In genomic region chr10:75461672-75462649, GRCh38 we compare ENCODE assay signal across 15 cellular contexts. TPM values are rescaled to one million over a fixed set of nuclear protein-coding genes. Genes with fewer than 3 reads are reported as not detected.
DNase-seq lines count a peak whose midpoint lies in the region; ATAC-seq, FAIRE-seq and TF ChIP-seq lines count a peak whose summit lies in the region.
"Had no signal": no experiment of that assay in that cellular context is flagged by ENCODE, and none has a peak within 500 bp of the region (broad histone marks: within the 10 kb centered on the region; RNA-seq: fewer than 3 reads in every experiment).

No MANE protein-coding gene starts in this region.

- H3F3A ChIP-seq in neural progenitor cell (ENCODE audit: low read depth), result no peaks in the 10 kb centered on the region

- H2BK120ac ChIP-seq in H9 (ENCODE audit: low read depth, low read length, poor library complexity, severe bottlenecking), result no peak overlapping the region

- no peak for ATAC-seq in GM18861 (IDR thresholded peaks at IDR 0.05; ENCODE audit: unreplicated experiment)
- ATAC-seq: CD8-positive, alpha-beta T cell had no signal

- H4K5ac ChIP-seq in H9 (ENCODE audit: insufficient read length, low read depth, low read length), result no peak overlapping the region

- H3K9me3 Mint-ChIP-seq in H9, result no peaks in the 10 kb centered on the region
- no peaks in the 10 kb centered on the region for H3K9me3 Mint-ChIP-seq in neural progenitor cell
- H3K9me3 Mint-ChIP-seq: CD8-positive, alpha-beta T cell; IgD-negative memory B cell; T-helper 1 cell treated with Interleukin-12 subunit alpha and Interleukin-12 subunit beta and Interleukin-4 antibody, amounts not matched to agents 30 μg/mL and 1 μg/mL, for 36 hours had no signal

- no peak overlapping the region for H3K4me3 ChIP-seq in bronchial epithelial cell (ENCODE audit: low read depth, low read length)
- no peak overlapping the region for H3K4me3 ChIP-seq in neural progenitor cell
- H3K4me3 ChIP-seq: PC-9, SK-N-MC had no signal

- H3K36me3 Mint-ChIP-seq in H9 (ENCODE audit: insufficient read depth in 1 of 3, low read depth in 3 of 3), result no peaks in the 10 kb centered on the region
- no peaks in the 10 kb centered on the region for H3K36me3 Mint-ChIP-seq in neural progenitor cell
- H3K36me3 Mint-ChIP-seq: CD8-positive, alpha-beta T cell; IgD-negative memory B cell had no signal

- no peak overlapping the region for H4K8ac ChIP-seq in H9 (replicated peaks; ENCODE audit: insufficient read length, low read depth, low read length)

- H2AFZ ChIP-seq in H9 (ENCODE audit: low read length) (no peak overlapping the region), neural progenitor cell (replicated peaks) (peak overlapping the region; percentile 38)
- H2AFZ ChIP-seq: PC-9 had no signal

- no peak overlapping the region for H3K14ac ChIP-seq in H9 (ENCODE audit: insufficient read depth, low read length)

- no peak overlapping the region for H2BK12ac ChIP-seq in H9 (ENCODE audit: insufficient read length, low read depth, low read length)

- H4K20me1 ChIP-seq in H9 (ENCODE audit: control insufficient read depth, insufficient read depth, insufficient read length), result no peaks in the 10 kb centered on the region
- no peaks in the 10 kb centered on the region for H4K20me1 ChIP-seq in neural progenitor cell (ENCODE audit: low read depth)

- no peak overlapping the region for H3K23ac ChIP-seq in H9 (ENCODE audit: insufficient read length, low read depth, low read length)

- no peak overlapping the region for H4K91ac ChIP-seq in H9 (ENCODE audit: insufficient read length, low read depth, low read length)

- no peak overlapping the region for H3K18ac ChIP-seq in H9 (ENCODE audit: insufficient read length, low read depth, low read length)

- DNase-seq in H9 (peak; percentile 47), NCI-H146 treated with DMSO at 0.1 percent for 48 hours (lab: John Stamatoyannopoulos, UW; ENCODE audit: unreplicated experiment) (peak; percentile 61), bronchial epithelial cell (ENCODE audit: low read depth) (no peak), neural progenitor cell (ENCODE audit: low spot score) (no peak), NCI-H82 treated with DMSO at 0.1 percent for 48 hours (lab: John Stamatoyannopoulos, UW; ENCODE audit: unreplicated experiment) (no peak)
- DNase-seq in activated naive CD4-positive, alpha-beta T cell treated with anti-CD3 and anti-CD28 coated beads, Interleukin-2, amount 50 U/mL, for 16 hours, result no peak
- DNase-seq: CD8-positive, alpha-beta T cell; GOT3; NCI-H1694; PC-9 had no signal

- H3K4me1 ChIP-seq in H9 (ENCODE audit: insufficient read depth, low read length) (peaks cover 3% of the 10 kb centered on the region; the same call in 1 of the 2 replicates), neural progenitor cell (peaks cover 12% of the 10 kb centered on the region)

- H3K79me1 ChIP-seq in H9 (ENCODE audit: insufficient read depth, low read depth, low read length, poor library complexity, severe bottlenecking), result no peaks in the 10 kb centered on the region

- H3K56ac ChIP-seq in H9 (ENCODE audit: insufficient read length, low read depth, low read length), result no peak overlapping the region

- H3K4me2 ChIP-seq in H9 (ENCODE audit: insufficient read depth, insufficient read length, low read length), result peak overlapping the region; percentile 23
- no peak overlapping the region for H3K4me2 ChIP-seq in neural progenitor cell
- H3K4me2 ChIP-seq: PC-9 had no signal

- H3K4ac ChIP-seq in H9 (ENCODE audit: low read depth, low read length), result no peak overlapping the region

- no peak overlapping the region for H2BK20ac ChIP-seq in H9 (ENCODE audit: low read depth, low read length, poor library complexity, severe bottlenecking)

- H3K4me1 Mint-ChIP-seq in H9, result peaks cover 43 to 45% of the 10 kb centered on the region in 2 experiments
- H3K4me1 Mint-ChIP-seq in neural progenitor cell, result peaks cover 18% of the 10 kb centered on the region
- H3K4me1 Mint-ChIP-seq: IgD-negative memory B cell had no signal

- H3K27ac ChIP-seq in H9 (ENCODE audit: insufficient read length, low read depth, low read length), result no peak overlapping the region
- H3K27ac ChIP-seq in neural progenitor cell, result no peak overlapping the region
- H3K27ac ChIP-seq: PC-9, SK-N-MC had no signal

- H3T11ph ChIP-seq in H9 (ENCODE audit: low read length), result no peak overlapping the region

- WGBS in H9 (ENCODE audit: extremely low coverage, insufficient read length, low lambda C conversion rate), result no CpG with 5 or more reads among the region's 15 CpGs

- H3K36me3 ChIP-seq in bronchial epithelial cell (ENCODE audit: control insufficient read depth, insufficient read depth, low read length), result no peaks in the 10 kb centered on the region
- H3K36me3 ChIP-seq in neural progenitor cell, result no peaks in the 10 kb centered on the region

- H3K9me3 ChIP-seq in H9 (ENCODE audit: control insufficient read depth, low read depth, low read length), result no peaks in the 10 kb centered on the region
- no peaks in the 10 kb centered on the region for H3K9me3 ChIP-seq in neural progenitor cell (ENCODE audit: low read depth)

- H2AK5ac ChIP-seq in H9 (ENCODE audit: insufficient read length, low read length), result no peak overlapping the region

- no peak for TF ChIP-seq CTCF in H9 (conservative IDR thresholded peaks at IDR 0.05)
- no peak for TF ChIP-seq CTCF in bronchial epithelial cell (IDR thresholded peaks at IDR 0.05; ENCODE audit: insufficient read depth, low read length, severe bottlenecking)
- no peak for TF ChIP-seq CTCF in neural progenitor cell (IDR thresholded peaks at IDR 0.05)

- H3K27me3 Mint-ChIP-seq in H9 (ENCODE audit: low read depth) (peaks cover 27% of the 10 kb centered on the region), neural progenitor cell (ENCODE audit: insufficient read depth, low read depth) (peaks cover 7% of the 10 kb centered on the region)

- H3K27me3 ChIP-seq in H9 (ENCODE audit: insufficient read depth, low read length), result no peaks in the 10 kb centered on the region
- H3K27me3 ChIP-seq in bronchial epithelial cell (ENCODE audit: control insufficient read depth, insufficient read depth, low read length), result no peaks in the 10 kb centered on the region
- H3K27me3 ChIP-seq in neural progenitor cell, result no peaks in the 10 kb centered on the region

- H3K23me2 ChIP-seq in H9 (ENCODE audit: insufficient read length, low read depth, low read length, poor library complexity, severe bottlenecking), result no peaks in the 10 kb centered on the region

- no peak overlapping the region for H3K27ac Mint-ChIP-seq in H9
- H3K27ac Mint-ChIP-seq in neural progenitor cell, result no peak overlapping the region
- H3K27ac Mint-ChIP-seq: CD8-positive, alpha-beta T cell; T-helper 1 cell treated with Interleukin-12 subunit alpha and Interleukin-12 subunit beta and Interleukin-4 antibody, amounts not matched to agents 30 μg/mL and 1 μg/mL, for 36 hours had no signal

- no peak overlapping the region for H2BK15ac ChIP-seq in H9 (ENCODE audit: low read depth, low read length)

- no peak overlapping the region for H2BK5ac ChIP-seq in H9 (ENCODE audit: insufficient read length, low read length)

- FAIRE-seq in bronchial epithelial cell (lab: Jason Lieb, UNC), result peak; percentile 28

- H3K4me3 Mint-ChIP-seq in H9, result peak overlapping the region in 1 of 2 experiments; percentile 21; a peak in 2 of 5 replicates
- no peak overlapping the region for H3K4me3 Mint-ChIP-seq in neural progenitor cell
- H3K4me3 Mint-ChIP-seq: CD8-positive, alpha-beta T cell; IgD-negative memory B cell; T-helper 1 cell treated with Interleukin-12 subunit alpha and Interleukin-12 subunit beta and Interleukin-4 antibody, amounts not matched to agents 30 μg/mL and 1 μg/mL, for 36 hours had no signal

- H3K79me2 ChIP-seq in H9 (ENCODE audit: insufficient read depth, low read length) (no peaks in the 10 kb centered on the region), neural progenitor cell (ENCODE audit: low read depth) (no peaks in the 10 kb centered on the region)

- H3K9ac ChIP-seq in H9 (ENCODE audit: extremely low read depth, insufficient read length, low read length), result no peak overlapping the region
- H3K9ac ChIP-seq in neural progenitor cell, result no peak overlapping the region

RNA-seq across cellular contexts. Expression of gene LRMDA, which starts 30.5 kb away (rescaled TPM):
- total RNA-seq in H9 (2021) (1.8 and 2.1 TPM in 2 replicates), bronchial epithelial cell (1.6 and 3.1 TPM in 2 replicates), neural progenitor cell (ENCODE audit: low replicate concordance) (5.2 TPM in 1 of 2 replicates, not detected in the other)
- total RNA-seq: CD8-positive, alpha-beta T cell; LHCN-M2; PC-9 had no signal

Comparison
In these comparisons a context has a peak if more than half of its experiments do, and no peak if none do; other contexts are left out.
1. DNase-seq: peak in H9 (single experiment) and NCI-H146 treated with DMSO at 0.1 percent for 48 hours (single experiment); none in bronchial epithelial cell (single experiment), neural progenitor cell (single experiment), activated naive CD4-positive, alpha-beta T cell treated with anti-CD3 and anti-CD28 coated beads, Interleukin-2, amount 50 U/mL, for 16 hours (single experiment) and NCI-H82 treated with DMSO at 0.1 percent for 48 hours (single experiment).